Comparison of ENCODE assay signal across 1 cellular context in genomic region chr13:74136089-74136658, GRCh38.
TF ChIP-seq lines count a peak whose summit lies in the region.

No MANE protein-coding gene starts in this region.

TF ChIP-seq in HEK293, 187 proteins besides CTCF, POLR2A, EP300 and RAD21 (continued from another document):
- TF ChIP-seq, protein P1, sequence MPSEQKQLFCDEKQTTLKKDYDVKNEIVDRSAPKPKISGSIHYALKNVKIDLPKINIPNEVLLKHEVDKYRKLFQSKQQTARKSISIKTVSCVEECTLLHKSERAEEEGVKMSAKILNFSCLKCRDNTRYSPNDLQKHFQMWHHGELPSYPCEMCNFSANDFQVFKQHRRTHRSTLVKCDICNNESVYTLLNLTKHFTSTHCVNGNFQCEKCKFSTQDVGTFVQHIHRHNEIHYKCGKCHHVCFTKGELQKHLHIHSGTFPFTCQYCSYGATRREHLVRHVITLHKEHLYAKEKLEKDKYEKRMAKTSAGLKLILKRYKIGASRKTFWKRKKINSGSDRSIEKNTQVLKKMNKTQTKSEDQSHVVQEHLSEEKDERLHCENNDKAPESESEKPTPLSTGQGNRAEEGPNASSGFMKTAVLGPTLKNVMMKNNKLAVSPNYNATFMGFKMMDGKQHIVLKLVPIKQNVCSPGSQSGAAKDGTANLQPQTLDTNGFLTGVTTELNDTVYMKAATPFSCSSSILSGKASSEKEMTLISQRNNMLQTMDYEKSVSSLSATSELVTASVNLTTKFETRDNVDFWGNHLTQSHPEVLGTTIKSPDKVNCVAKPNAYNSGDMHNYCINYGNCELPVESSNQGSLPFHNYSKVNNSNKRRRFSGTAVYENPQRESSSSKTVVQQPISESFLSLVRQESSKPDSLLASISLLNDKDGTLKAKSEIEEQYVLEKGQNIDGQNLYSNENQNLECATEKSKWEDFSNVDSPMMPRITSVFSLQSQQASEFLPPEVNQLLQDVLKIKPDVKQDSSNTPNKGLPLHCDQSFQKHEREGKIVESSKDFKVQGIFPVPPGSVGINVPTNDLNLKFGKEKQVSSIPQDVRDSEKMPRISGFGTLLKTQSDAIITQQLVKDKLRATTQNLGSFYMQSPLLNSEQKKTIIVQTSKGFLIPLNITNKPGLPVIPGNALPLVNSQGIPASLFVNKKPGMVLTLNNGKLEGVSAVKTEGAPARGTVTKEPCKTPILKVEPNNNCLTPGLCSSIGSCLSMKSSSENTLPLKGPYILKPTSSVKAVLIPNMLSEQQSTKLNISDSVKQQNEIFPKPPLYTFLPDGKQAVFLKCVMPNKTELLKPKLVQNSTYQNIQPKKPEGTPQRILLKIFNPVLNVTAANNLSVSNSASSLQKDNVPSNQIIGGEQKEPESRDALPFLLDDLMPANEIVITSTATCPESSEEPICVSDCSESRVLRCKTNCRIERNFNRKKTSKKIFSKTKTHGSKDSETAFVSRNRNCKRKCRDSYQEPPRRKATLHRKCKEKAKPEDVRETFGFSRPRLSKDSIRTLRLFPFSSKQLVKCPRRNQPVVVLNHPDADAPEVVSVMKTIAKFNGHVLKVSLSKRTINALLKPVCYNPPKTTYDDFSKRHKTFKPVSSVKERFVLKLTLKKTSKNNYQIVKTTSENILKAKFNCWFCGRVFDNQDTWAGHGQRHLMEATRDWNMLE (tag by site-specific recombination; conservative IDR thresholded peaks at IDR 0.05; ENCODE audit: low read depth): no peak
- TF ChIP-seq MYNN (tag by site-specific recombination; IDR thresholded peaks at IDR 0.05; ENCODE audit: borderline replicate concordance): no peak
- no peak for TF ChIP-seq ZNF510 (tag by site-specific recombination; IDR thresholded peaks at IDR 0.05; ENCODE audit: insufficient replicate concordance)
- TF ChIP-seq, protein P2, sequence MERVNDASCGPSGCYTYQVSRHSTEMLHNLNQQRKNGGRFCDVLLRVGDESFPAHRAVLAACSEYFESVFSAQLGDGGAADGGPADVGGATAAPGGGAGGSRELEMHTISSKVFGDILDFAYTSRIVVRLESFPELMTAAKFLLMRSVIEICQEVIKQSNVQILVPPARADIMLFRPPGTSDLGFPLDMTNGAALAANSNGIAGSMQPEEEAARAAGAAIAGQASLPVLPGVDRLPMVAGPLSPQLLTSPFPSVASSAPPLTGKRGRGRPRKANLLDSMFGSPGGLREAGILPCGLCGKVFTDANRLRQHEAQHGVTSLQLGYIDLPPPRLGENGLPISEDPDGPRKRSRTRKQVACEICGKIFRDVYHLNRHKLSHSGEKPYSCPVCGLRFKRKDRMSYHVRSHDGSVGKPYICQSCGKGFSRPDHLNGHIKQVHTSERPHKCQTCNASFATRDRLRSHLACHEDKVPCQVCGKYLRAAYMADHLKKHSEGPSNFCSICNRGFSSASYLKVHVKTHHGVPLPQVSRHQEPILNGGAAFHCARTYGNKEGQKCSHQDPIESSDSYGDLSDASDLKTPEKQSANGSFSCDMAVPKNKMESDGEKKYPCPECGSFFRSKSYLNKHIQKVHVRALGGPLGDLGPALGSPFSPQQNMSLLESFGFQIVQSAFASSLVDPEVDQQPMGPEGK (tag by site-specific recombination; IDR thresholded peaks at IDR 0.05): no peak
- TF ChIP-seq ZNF48 (tag by site-specific recombination; IDR thresholded peaks at IDR 0.05): no peak
- TF ChIP-seq KLF16 (tag by site-specific recombination; IDR thresholded peaks at IDR 0.05): no peak
- TF ChIP-seq, protein P3, sequence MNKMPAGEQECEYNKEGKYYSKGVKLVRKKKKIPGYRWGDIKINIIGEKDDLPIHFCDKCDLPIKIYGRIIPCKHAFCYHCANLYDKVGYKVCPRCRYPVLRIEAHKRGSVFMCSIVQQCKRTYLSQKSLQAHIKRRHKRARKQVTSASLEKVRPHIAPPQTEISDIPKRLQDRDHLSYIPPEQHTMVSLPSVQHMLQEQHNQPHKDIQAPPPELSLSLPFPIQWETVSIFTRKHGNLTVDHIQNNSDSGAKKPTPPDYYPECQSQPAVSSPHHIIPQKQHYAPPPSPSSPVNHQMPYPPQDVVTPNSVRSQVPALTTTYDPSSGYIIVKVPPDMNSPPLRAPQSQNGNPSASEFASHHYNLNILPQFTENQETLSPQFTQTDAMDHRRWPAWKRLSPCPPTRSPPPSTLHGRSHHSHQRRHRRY (tag by site-specific recombination; IDR thresholded peaks at IDR 0.05): no peak
- no peak; the same call in 1 of the 2 replicates for TF ChIP-seq ZSCAN30 (tag by site-specific recombination; IDR thresholded peaks at IDR 0.05)
- peak; percentile 87 for TF ChIP-seq ZFHX2 (tag by site-specific recombination; conservative IDR thresholded peaks at IDR 0.05)
- TF ChIP-seq ZNF549 (tag by site-specific recombination; IDR thresholded peaks at IDR 0.05): no peak
- no peak for TF ChIP-seq IKZF3 (tag by site-specific recombination; IDR thresholded peaks at IDR 0.05)
- TF ChIP-seq ZNF785 (tag by site-specific recombination; IDR thresholded peaks at IDR 0.05): no peak
- no peak for TF ChIP-seq ZNF843 (tag by site-specific recombination; IDR thresholded peaks at IDR 0.05)
- peak; percentile 3; the same call in 1 of the 2 replicates for TF ChIP-seq SP7 (tag by site-specific recombination; IDR thresholded peaks at IDR 0.05)
- no peak for TF ChIP-seq ZNF211 (tag by site-specific recombination; IDR thresholded peaks at IDR 0.05; ENCODE audit: low read depth)
- TF ChIP-seq ZBTB49 (tag by site-specific recombination; IDR thresholded peaks at IDR 0.05; ENCODE audit: low read depth): no peak
- TF ChIP-seq ZNF561 (tag by site-specific recombination; IDR thresholded peaks at IDR 0.05; ENCODE audit: borderline replicate concordance): peak; percentile 21; the same call in 1 of the 2 replicates
- TF ChIP-seq ZNF560 (tag by site-specific recombination; IDR thresholded peaks at IDR 0.05; ENCODE audit: borderline replicate concordance): no peak
- no peak for TF ChIP-seq ZNF112 (tag by site-specific recombination; IDR thresholded peaks at IDR 0.05)
- no peak for TF ChIP-seq ZNF121 (tag by site-specific recombination; IDR thresholded peaks at IDR 0.05)
- no peak for TF ChIP-seq ZNF114 (tag by site-specific recombination; IDR thresholded peaks at IDR 0.05)
- TF ChIP-seq ZNF37A (tag by site-specific recombination; IDR thresholded peaks at IDR 0.05): no peak
- peak; percentile 55; the same call in 1 of the 2 replicates for TF ChIP-seq ZBTB20 (tag by site-specific recombination; IDR thresholded peaks at IDR 0.05)
- no peak for TF ChIP-seq ZNF423 (tag by site-specific recombination; IDR thresholded peaks at IDR 0.05)
- no peak for TF ChIP-seq ZNF19 (tag by site-specific recombination; IDR thresholded peaks at IDR 0.05; ENCODE audit: low read depth)
- TF ChIP-seq ZNF174 (tag by site-specific recombination; IDR thresholded peaks at IDR 0.05): no peak
- no peak for TF ChIP-seq ZNF707 (tag by site-specific recombination; IDR thresholded peaks at IDR 0.05)
- TF ChIP-seq ZNF354C (tag by site-specific recombination; IDR thresholded peaks at IDR 0.05; ENCODE audit: borderline replicate concordance, low read depth): no peak
- TF ChIP-seq ZBTB8A (tag by site-specific recombination; IDR thresholded peaks at IDR 0.05): peak; percentile 59; the same call in 1 of the 2 replicates
- no peak for TF ChIP-seq GFI1B (tag by site-specific recombination; IDR thresholded peaks at IDR 0.05)
- TF ChIP-seq ZFP69B (tag by site-specific recombination; IDR thresholded peaks at IDR 0.05): no peak
- TF ChIP-seq ZNF239 (tag by site-specific recombination; IDR thresholded peaks at IDR 0.05): no peak
- no peak for TF ChIP-seq ZNF571 (tag by site-specific recombination; IDR thresholded peaks at IDR 0.05)
- peak; percentile 80 for TF ChIP-seq EGR2 (tag by site-specific recombination; IDR thresholded peaks at IDR 0.05; ENCODE audit: low read depth)
- TF ChIP-seq GLI4 (tag by site-specific recombination; IDR thresholded peaks at IDR 0.05): no peak
- TF ChIP-seq ZNF544 (tag by site-specific recombination; IDR thresholded peaks at IDR 0.05): no peak
- TF ChIP-seq ZNF24 (tag by site-specific recombination; IDR thresholded peaks at IDR 0.05): 0 out of 2 replicates have a peak, but pooled peaks have one; percentile 5
- no peak for TF ChIP-seq ZNF274 (IDR thresholded peaks at IDR 0.05; ENCODE audit: low read length)
- no peak for TF ChIP-seq ZNF274 (tag by site-specific recombination; IDR thresholded peaks at IDR 0.05; ENCODE audit: borderline replicate concordance)
- no peak for TF ChIP-seq ZEB2 (tag by site-specific recombination; IDR thresholded peaks at IDR 0.05)
- TF ChIP-seq TRIM28 (IDR thresholded peaks at IDR 0.05; ENCODE audit: borderline replicate concordance, low read length): 0 out of 2 replicates have a peak, but pooled peaks have one; percentile 76
- TF ChIP-seq, protein P4, sequence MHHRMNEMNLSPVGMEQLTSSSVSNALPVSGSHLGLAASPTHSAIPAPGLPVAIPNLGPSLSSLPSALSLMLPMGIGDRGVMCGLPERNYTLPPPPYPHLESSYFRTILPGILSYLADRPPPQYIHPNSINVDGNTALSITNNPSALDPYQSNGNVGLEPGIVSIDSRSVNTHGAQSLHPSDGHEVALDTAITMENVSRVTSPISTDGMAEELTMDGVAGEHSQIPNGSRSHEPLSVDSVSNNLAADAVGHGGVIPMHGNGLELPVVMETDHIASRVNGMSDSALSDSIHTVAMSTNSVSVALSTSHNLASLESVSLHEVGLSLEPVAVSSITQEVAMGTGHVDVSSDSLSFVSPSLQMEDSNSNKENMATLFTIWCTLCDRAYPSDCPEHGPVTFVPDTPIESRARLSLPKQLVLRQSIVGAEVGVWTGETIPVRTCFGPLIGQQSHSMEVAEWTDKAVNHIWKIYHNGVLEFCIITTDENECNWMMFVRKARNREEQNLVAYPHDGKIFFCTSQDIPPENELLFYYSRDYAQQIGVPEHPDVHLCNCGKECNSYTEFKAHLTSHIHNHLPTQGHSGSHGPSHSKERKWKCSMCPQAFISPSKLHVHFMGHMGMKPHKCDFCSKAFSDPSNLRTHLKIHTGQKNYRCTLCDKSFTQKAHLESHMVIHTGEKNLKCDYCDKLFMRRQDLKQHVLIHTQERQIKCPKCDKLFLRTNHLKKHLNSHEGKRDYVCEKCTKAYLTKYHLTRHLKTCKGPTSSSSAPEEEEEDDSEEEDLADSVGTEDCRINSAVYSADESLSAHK (tag by site-specific recombination; IDR thresholded peaks at IDR 0.05): no peak
- TF ChIP-seq ZNF548 (tag by site-specific recombination; IDR thresholded peaks at IDR 0.05): no peak
- no peak for TF ChIP-seq ZNF292 (tag by site-specific recombination; IDR thresholded peaks at IDR 0.05; ENCODE audit: borderline replicate concordance, low read depth)
- TF ChIP-seq ZNF600 (tag by site-specific recombination; IDR thresholded peaks at IDR 0.05): no peak
- TF ChIP-seq REST (tag by site-specific recombination; IDR thresholded peaks at IDR 0.05): no peak
- TF ChIP-seq BCL6B (tag by site-specific recombination; IDR thresholded peaks at IDR 0.05): no peak
- TF ChIP-seq ZNF426 (tag by site-specific recombination; IDR thresholded peaks at IDR 0.05): no peak
- no peak for TF ChIP-seq ZNF350 (tag by site-specific recombination; IDR thresholded peaks at IDR 0.05)
- TF ChIP-seq ZFP41 (tag by site-specific recombination; IDR thresholded peaks at IDR 0.05; ENCODE audit: borderline replicate concordance): no peak
- TF ChIP-seq PRDM1 (tag by site-specific recombination; IDR thresholded peaks at IDR 0.05): no peak
- no peak for TF ChIP-seq ZNF670 (tag by site-specific recombination; IDR thresholded peaks at IDR 0.05; ENCODE audit: low read depth)
